1 cellular context compared by ENCODE assay signal in the genomic region with DNA sequence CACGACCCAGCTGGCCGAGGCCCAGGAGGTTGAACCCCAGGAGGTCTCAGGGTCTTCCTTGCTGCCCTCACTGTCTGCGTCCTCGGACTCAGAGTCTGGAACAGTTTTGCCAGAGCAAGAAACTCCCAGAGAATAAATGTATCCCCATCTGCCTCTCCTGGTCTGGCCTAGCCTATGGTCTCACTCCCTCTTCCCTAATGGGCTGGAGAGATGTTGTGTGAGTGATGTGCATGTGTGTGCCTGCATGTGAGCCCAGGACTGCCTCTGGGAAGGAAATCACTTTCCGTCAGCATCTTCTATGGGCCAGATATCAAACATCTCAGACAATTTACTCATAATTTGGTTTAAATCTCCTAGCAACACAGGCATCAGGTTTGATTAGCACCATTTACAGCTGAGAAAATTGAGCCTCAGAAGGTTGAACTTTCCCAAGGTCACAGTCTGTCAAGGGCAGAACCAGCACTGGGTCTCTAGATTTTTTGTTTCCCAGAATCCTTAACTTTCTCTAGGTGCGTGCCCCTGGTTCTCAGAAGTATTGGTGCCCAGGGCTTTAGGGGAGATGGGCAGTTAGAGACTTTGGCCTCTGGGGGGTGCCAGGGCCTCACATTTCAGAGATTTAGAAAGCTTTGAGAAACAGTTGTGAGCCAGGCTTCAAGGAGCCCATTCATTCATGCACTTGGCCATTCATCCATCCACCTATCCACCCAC.
TF ChIP-seq lines count a peak whose summit lies in the region.

No MANE protein-coding gene starts in this region.

TF ChIP-seq in HepG2, 621 proteins besides CTCF, POLR2A, EP300 and RAD21:
- TF ChIP-seq ZNF446 (CRISPR knock-in tag; IDR thresholded peaks at IDR 0.05) (no peak), SMC3 (IDR thresholded peaks at IDR 0.05; ENCODE audit: low read length) (peak; percentile 49; the same call in 1 of the 2 replicates), STAG1 (CRISPR knock-in tag; IDR thresholded peaks at IDR 0.05) (peak; percentile 80), ZNF775 (CRISPR knock-in tag; IDR thresholded peaks at IDR 0.05; ENCODE audit: borderline replicate concordance) (no peak), CEBPG (CRISPR knock-in tag; IDR thresholded peaks at IDR 0.05) (no peak), ZNF362 (CRISPR knock-in tag; IDR thresholded peaks at IDR 0.05; ENCODE audit: borderline replicate concordance) (no peak)
- TF ChIP-seq, protein P1, sequence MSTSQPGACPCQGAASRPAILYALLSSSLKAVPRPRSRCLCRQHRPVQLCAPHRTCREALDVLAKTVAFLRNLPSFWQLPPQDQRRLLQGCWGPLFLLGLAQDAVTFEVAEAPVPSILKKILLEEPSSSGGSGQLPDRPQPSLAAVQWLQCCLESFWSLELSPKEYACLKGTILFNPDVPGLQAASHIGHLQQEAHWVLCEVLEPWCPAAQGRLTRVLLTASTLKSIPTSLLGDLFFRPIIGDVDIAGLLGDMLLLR (CRISPR knock-in tag; IDR thresholded peaks at IDR 0.05), result no peak
